ENCODE assay signal across 30 cellular contexts in genomic region chr2:217189747-217190146, GRCh38.
"Had no signal": no experiment of that assay in that cellular context is flagged by ENCODE, and none has a peak within 500 bp of the region (broad histone marks: within the 10 kb centered on the region; RNA-seq: fewer than 3 reads in every experiment).

No MANE protein-coding gene starts in this region.

- H3K9me3 Mint-ChIP-seq: activated CD4-positive, alpha-beta memory T cell treated with anti-CD3 and anti-CD28 coated beads for 36 hours; activated CD4-positive, alpha-beta T cell treated with anti-CD3 and anti-CD28 coated beads, Interleukin-2, amount 10 ng/mL, durations not matched to agents 24 days and 14 days; activated naive CD4-positive, alpha-beta T cell treated with anti-CD3 and anti-CD28 coated beads for 36 hours; activated naive CD4-positive, alpha-beta T cell treated with anti-CD3 and anti-CD28 coated beads, Interleukin-2, amount 50 U/mL, for 24 hours; activated naive CD8-positive, alpha-beta T cell treated with anti-CD3 and anti-CD28 coated beads for 36 hours; activated naive CD8-positive, alpha-beta T cell treated with anti-CD3 and anti-CD28 coated beads, Interleukin-2, amount 50 U/mL, for 24 hours; activated T-helper 1 cell treated with anti-CD3 and anti-CD28 coated beads, Interleukin-12 subunit alpha, Interleukin-12 subunit beta, Interleukin-2, Interleukin-4 antibody, amounts not matched to agents 30 ng/mL and 10 ng/mL and 1 ng/mL, durations not matched to agents 14 hours and 24 hours and 36 hours; activated T-helper 2 cell treated with anti-CD3 and anti-CD28 coated beads, Interferon-gamma antibody, Interleukin-2, Interleukin-4, amounts not matched to agents 10 μg/mL and 5 μg/mL and 100 μg/mL, durations not matched to agents 14 hours and 24 hours and 36 hours; central memory CD8-positive, alpha-beta T cell; dendritic cell treated with granulocyte-macrophage colony-stimulating factor and Interleukin-4, amounts not matched to agents 40 ng/mL and 50 ng/mL, for 4 days had no signal

- H3K4me3 Mint-ChIP-seq: activated CD4-positive, alpha-beta memory T cell treated with anti-CD3 and anti-CD28 coated beads for 36 hours; activated CD4-positive, alpha-beta T cell treated with anti-CD3 and anti-CD28 coated beads for 36 hours; activated CD4-positive, alpha-beta T cell treated with anti-CD3 and anti-CD28 coated beads, Interleukin-2, amount 10 ng/mL, durations not matched to agents 24 days and 14 days; activated CD8-positive, alpha-beta memory T cell treated with anti-CD3 and anti-CD28 coated beads, Interleukin-2, amount 10 ng/mL, durations not matched to agents 7 days and 5 days; activated CD8-positive, alpha-beta T cell treated with anti-CD3 and anti-CD28 coated beads, Interleukin-2, amount 10 ng/mL, durations not matched to agents 7 days and 5 days; activated naive CD4-positive, alpha-beta T cell treated with anti-CD3 and anti-CD28 coated beads for 36 hours; activated naive CD4-positive, alpha-beta T cell treated with anti-CD3 and anti-CD28 coated beads, Interleukin-2, amount 50 U/mL, for 24 hours; activated naive CD8-positive, alpha-beta T cell treated with anti-CD3 and anti-CD28 coated beads for 36 hours; activated naive CD8-positive, alpha-beta T cell treated with anti-CD3 and anti-CD28 coated beads, Interleukin-2, amount 50 U/mL, for 24 hours; activated T-helper 1 cell treated with anti-CD3 and anti-CD28 coated beads, Interleukin-12 subunit alpha, Interleukin-12 subunit beta, Interleukin-2, Interleukin-4 antibody, amounts not matched to agents 30 ng/mL and 10 ng/mL and 1 ng/mL, durations not matched to agents 14 hours and 24 hours and 36 hours; central memory CD8-positive, alpha-beta T cell; dendritic cell treated with granulocyte-macrophage colony-stimulating factor and Interleukin-4, amounts not matched to agents 40 ng/mL and 50 ng/mL, for 4 days; effector memory CD8-positive, alpha-beta T cell had no signal

- DNase-seq: activated CD4-positive, alpha-beta memory T cell treated with anti-CD3 and anti-CD28 coated beads for 36 hours; activated CD4-positive, alpha-beta T cell treated with anti-CD3 and anti-CD28 coated beads for 36 hours; activated CD4-positive, alpha-beta T cell treated with anti-CD3 and anti-CD28 coated beads, Interleukin-2, amount 10 ng/mL, durations not matched to agents 24 days and 14 days; activated CD4-positive, CD25-positive, alpha-beta regulatory T cell; activated CD4-positive, CD25-positive, alpha-beta regulatory T cell treated with anti-CD3 and anti-CD28 coated beads, Interleukin-2, amount 50 U/mL, for 72 hours; activated CD8-positive, alpha-beta memory T cell treated with anti-CD3 and anti-CD28 coated beads, Interleukin-2, amount 10 ng/mL, durations not matched to agents 7 days and 5 days; activated CD8-positive, alpha-beta memory T cell treated with anti-CD3 and anti-CD28 coated beads, Interleukin-2, amount 50 U/mL, for 4 hours; activated CD8-positive, alpha-beta T cell treated with anti-CD3 and anti-CD28 coated beads, Interleukin-2, amount 10 ng/mL, durations not matched to agents 7 days and 5 days; activated effector memory CD4-positive, alpha-beta T cell treated with anti-CD3 and anti-CD28 coated beads, Interleukin-2, amount 50 U/mL, for 16 hours; activated naive CD4-positive, alpha-beta T cell treated with anti-CD3 and anti-CD28 coated beads for 36 hours; activated naive CD8-positive, alpha-beta T cell treated with anti-CD3 and anti-CD28 coated beads for 36 hours; activated naive CD8-positive, alpha-beta T cell treated with anti-CD3 and anti-CD28 coated beads, Interleukin-2, amount 50 U/mL, for 24 hours; activated T-cell treated with anti-CD3 and anti-CD28 coated beads, Interleukin-2, amount 50 U/mL, for 1 hour; activated T-cell treated with anti-CD3 and anti-CD28 coated beads, Interleukin-2, amount 50 U/mL, for 48 hours; brain microvascular endothelial cell; dorsolateral prefrontal cortex; effector memory CD8-positive, alpha-beta T cell; esophagus squamous epithelium; foreskin melanocyte; heart right ventricle; T-helper 2 cell had no signal

- H3K27ac Mint-ChIP-seq: activated CD4-positive, alpha-beta memory T cell treated with anti-CD3 and anti-CD28 coated beads for 36 hours; activated CD4-positive, alpha-beta T cell treated with anti-CD3 and anti-CD28 coated beads for 36 hours; activated CD4-positive, alpha-beta T cell treated with anti-CD3 and anti-CD28 coated beads, Interleukin-2, amount 10 ng/mL, durations not matched to agents 24 days and 14 days; activated CD8-positive, alpha-beta memory T cell treated with anti-CD3 and anti-CD28 coated beads, Interleukin-2, amount 10 ng/mL, durations not matched to agents 7 days and 5 days; activated CD8-positive, alpha-beta T cell treated with anti-CD3 and anti-CD28 coated beads, Interleukin-2, amount 10 ng/mL, durations not matched to agents 7 days and 5 days; activated naive CD4-positive, alpha-beta T cell treated with anti-CD3 and anti-CD28 coated beads for 36 hours; activated naive CD4-positive, alpha-beta T cell treated with anti-CD3 and anti-CD28 coated beads, Interleukin-2, amount 50 U/mL, for 24 hours; activated naive CD8-positive, alpha-beta T cell treated with anti-CD3 and anti-CD28 coated beads for 36 hours; activated naive CD8-positive, alpha-beta T cell treated with anti-CD3 and anti-CD28 coated beads, Interleukin-2, amount 50 U/mL, for 24 hours; activated T-helper 1 cell treated with anti-CD3 and anti-CD28 coated beads, Interleukin-12 subunit alpha, Interleukin-12 subunit beta, Interleukin-2, Interleukin-4 antibody, amounts not matched to agents 30 ng/mL and 10 ng/mL and 1 ng/mL, durations not matched to agents 14 hours and 24 hours and 36 hours; activated T-helper 2 cell treated with anti-CD3 and anti-CD28 coated beads, Interferon-gamma antibody, Interleukin-2, Interleukin-4, amounts not matched to agents 10 μg/mL and 5 μg/mL and 100 μg/mL, durations not matched to agents 14 hours and 24 hours and 36 hours; dendritic cell treated with granulocyte-macrophage colony-stimulating factor and Interleukin-4, amounts not matched to agents 40 ng/mL and 50 ng/mL, for 4 days; effector memory CD8-positive, alpha-beta T cell had no signal

- H3K9me3 ChIP-seq: ascending aorta, esophagus squamous epithelium, gastroesophageal sphincter, heart right ventricle had no signal

- H3K36me3 ChIP-seq: ascending aorta, brain microvascular endothelial cell, esophagus squamous epithelium, gastroesophageal sphincter, heart right ventricle had no signal

- H3K27me3 ChIP-seq: ascending aorta, brain microvascular endothelial cell, dorsolateral prefrontal cortex, esophagus squamous epithelium, gastroesophageal sphincter had no signal

- H3K27me3 Mint-ChIP-seq: activated naive CD4-positive, alpha-beta T cell treated with anti-CD3 and anti-CD28 coated beads, Interleukin-2, amount 50 U/mL, for 24 hours; activated naive CD8-positive, alpha-beta T cell treated with anti-CD3 and anti-CD28 coated beads for 36 hours had no signal

- H3K27ac ChIP-seq: brain microvascular endothelial cell, coronary artery, dorsolateral prefrontal cortex, epithelial cell of prostate, esophagus squamous epithelium, gastroesophageal sphincter, heart right ventricle had no signal

- H3K4me3 ChIP-seq: ascending aorta, coronary artery, dorsolateral prefrontal cortex, esophagus squamous epithelium, gastroesophageal sphincter, heart right ventricle had no signal

- H3K36me3 Mint-ChIP-seq: activated CD4-positive, alpha-beta memory T cell treated with anti-CD3 and anti-CD28 coated beads for 36 hours; activated CD8-positive, alpha-beta memory T cell treated with anti-CD3 and anti-CD28 coated beads, Interleukin-2, amount 10 ng/mL, durations not matched to agents 7 days and 5 days; activated naive CD4-positive, alpha-beta T cell treated with anti-CD3 and anti-CD28 coated beads, Interleukin-2, amount 50 U/mL, for 24 hours had no signal

- H3K4me1 Mint-ChIP-seq: activated CD4-positive, alpha-beta T cell treated with anti-CD3 and anti-CD28 coated beads for 36 hours; activated CD4-positive, alpha-beta T cell treated with anti-CD3 and anti-CD28 coated beads, Interleukin-2, amount 10 ng/mL, durations not matched to agents 24 days and 14 days; activated CD8-positive, alpha-beta memory T cell treated with anti-CD3 and anti-CD28 coated beads, Interleukin-2, amount 10 ng/mL, durations not matched to agents 7 days and 5 days; activated naive CD4-positive, alpha-beta T cell treated with anti-CD3 and anti-CD28 coated beads, Interleukin-2, amount 50 U/mL, for 24 hours; activated naive CD8-positive, alpha-beta T cell treated with anti-CD3 and anti-CD28 coated beads for 36 hours; activated naive CD8-positive, alpha-beta T cell treated with anti-CD3 and anti-CD28 coated beads, Interleukin-2, amount 50 U/mL, for 24 hours; central memory CD8-positive, alpha-beta T cell had no signal
